Comparison of ENCODE assay signal across 1 cellular context in the genomic region with DNA sequence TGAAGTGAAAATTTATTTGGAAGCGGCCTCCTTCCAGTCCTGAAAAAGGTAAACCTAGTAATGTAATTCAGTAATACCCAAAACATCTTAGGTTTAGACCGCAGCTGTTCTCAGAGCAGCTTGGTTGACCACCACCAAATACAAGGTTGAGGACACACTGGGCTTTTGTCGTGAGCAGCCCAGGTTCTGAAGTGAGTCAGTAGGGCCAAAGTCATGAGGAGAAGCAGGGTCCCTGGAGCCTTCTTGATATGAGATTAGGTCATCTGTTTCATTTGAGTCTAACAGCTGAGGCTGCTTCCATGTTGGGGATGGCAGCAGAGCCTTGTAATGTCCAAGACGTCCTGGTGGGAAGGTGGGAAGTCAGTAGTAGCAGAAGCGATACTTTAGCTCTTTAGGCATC.
TF ChIP-seq lines count a peak whose summit lies in the region.

No MANE protein-coding gene starts in this region.

TF ChIP-seq in GM23338, 12 proteins besides CTCF, POLR2A, EP300 and RAD21 (continued from another document):
- TF ChIP-seq, protein P1, sequence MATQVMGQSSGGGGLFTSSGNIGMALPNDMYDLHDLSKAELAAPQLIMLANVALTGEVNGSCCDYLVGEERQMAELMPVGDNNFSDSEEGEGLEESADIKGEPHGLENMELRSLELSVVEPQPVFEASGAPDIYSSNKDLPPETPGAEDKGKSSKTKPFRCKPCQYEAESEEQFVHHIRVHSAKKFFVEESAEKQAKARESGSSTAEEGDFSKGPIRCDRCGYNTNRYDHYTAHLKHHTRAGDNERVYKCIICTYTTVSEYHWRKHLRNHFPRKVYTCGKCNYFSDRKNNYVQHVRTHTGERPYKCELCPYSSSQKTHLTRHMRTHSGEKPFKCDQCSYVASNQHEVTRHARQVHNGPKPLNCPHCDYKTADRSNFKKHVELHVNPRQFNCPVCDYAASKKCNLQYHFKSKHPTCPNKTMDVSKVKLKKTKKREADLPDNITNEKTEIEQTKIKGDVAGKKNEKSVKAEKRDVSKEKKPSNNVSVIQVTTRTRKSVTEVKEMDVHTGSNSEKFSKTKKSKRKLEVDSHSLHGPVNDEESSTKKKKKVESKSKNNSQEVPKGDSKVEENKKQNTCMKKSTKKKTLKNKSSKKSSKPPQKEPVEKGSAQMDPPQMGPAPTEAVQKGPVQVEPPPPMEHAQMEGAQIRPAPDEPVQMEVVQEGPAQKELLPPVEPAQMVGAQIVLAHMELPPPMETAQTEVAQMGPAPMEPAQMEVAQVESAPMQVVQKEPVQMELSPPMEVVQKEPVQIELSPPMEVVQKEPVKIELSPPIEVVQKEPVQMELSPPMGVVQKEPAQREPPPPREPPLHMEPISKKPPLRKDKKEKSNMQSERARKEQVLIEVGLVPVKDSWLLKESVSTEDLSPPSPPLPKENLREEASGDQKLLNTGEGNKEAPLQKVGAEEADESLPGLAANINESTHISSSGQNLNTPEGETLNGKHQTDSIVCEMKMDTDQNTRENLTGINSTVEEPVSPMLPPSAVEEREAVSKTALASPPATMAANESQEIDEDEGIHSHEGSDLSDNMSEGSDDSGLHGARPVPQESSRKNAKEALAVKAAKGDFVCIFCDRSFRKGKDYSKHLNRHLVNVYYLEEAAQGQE (IDR thresholded peaks at IDR 0.05; ENCODE audit: unreplicated experiment) = no peak
- TF ChIP-seq CREB1 (CRISPR knock-in tag; IDR thresholded peaks at IDR 0.05; ENCODE audit: low read depth) = no peak
